1 cellular context compared by ENCODE assay signal in genomic region chr12:53497461-53497860, GRCh38.
TF ChIP-seq lines count a peak whose summit lies in the region.

No MANE protein-coding gene starts in this region.

TF ChIP-seq in A549, 52 proteins besides CTCF, POLR2A, EP300 and RAD21:
- TF ChIP-seq RCOR1 (IDR thresholded peaks at IDR 0.05; ENCODE audit: low read depth, low read length) (no peak), RFX5 (IDR thresholded peaks at IDR 0.05) (no peak), USF2 (IDR thresholded peaks at IDR 0.05) (no peak)
